In genomic region chr6:41464481-41464880, GRCh38 we compare ENCODE assay signal across 25 cellular contexts.
A peak's percentile ranks its signal among the peaks of the same experiment; 100 is the strongest.
DNase-seq lines count a peak whose midpoint lies in the region; ATAC-seq and TF ChIP-seq lines count a peak whose summit lies in the region.
"Had no signal": no experiment of that assay in that cellular context is flagged by ENCODE, and none has a peak within 500 bp of the region (broad histone marks: within the 10 kb centered on the region; RNA-seq: fewer than 3 reads in every experiment).

No MANE protein-coding gene starts in this region.

- peaks cover 18% of the 10 kb centered on the region for H3K4me1 Mint-ChIP-seq in HFFc6 (ENCODE audit: low read depth)
- no peaks in the 10 kb centered on the region for H3K4me1 Mint-ChIP-seq in activated naive CD4-positive, alpha-beta T cell treated with anti-CD3 and anti-CD28 coated beads for 36 hours (ENCODE audit: low read depth)
- H3K4me1 Mint-ChIP-seq: activated naive CD8-positive, alpha-beta T cell treated with anti-CD3 and anti-CD28 coated beads for 36 hours had no signal

- H3K4me3 ChIP-seq in RWPE2 (ENCODE audit: severe bottlenecking): no peak overlapping the region
- H3K4me3 ChIP-seq: BLaER1 treated with 17β-estradiol and CSF1 and Interleukin-3, amounts not matched to agents 10 nM and 100 nM; left lung; spleen; tibial artery had no signal

- H3K4me1 ChIP-seq in RWPE2 (ENCODE audit: insufficient read depth, poor library complexity, severe bottlenecking): no peaks in the 10 kb centered on the region
- H3K4me1 ChIP-seq: left lung, tibial artery had no signal

- H3K9me3 Mint-ChIP-seq in HFFc6: no peaks in the 10 kb centered on the region
- H3K9me3 Mint-ChIP-seq in activated naive CD4-positive, alpha-beta T cell treated with anti-CD3 and anti-CD28 coated beads for 36 hours: no peaks in the 10 kb centered on the region
- H3K9me3 Mint-ChIP-seq: activated naive CD8-positive, alpha-beta T cell treated with anti-CD3 and anti-CD28 coated beads for 36 hours; naive thymus-derived CD8-positive, alpha-beta T cell had no signal

- peak; percentile 22 for DNase-seq in ACHN
- peak; percentile 10 for DNase-seq in HFFc6
- DNase-seq in RWPE2 (ENCODE audit: low spot score): no peak
- peak; percentile 55 for DNase-seq in hepatic stellate cell (ENCODE audit: low spot score)
- DNase-seq in activated naive CD4-positive, alpha-beta T cell treated with anti-CD3 and anti-CD28 coated beads for 36 hours: no peak
- DNase-seq in hypothalamus (lab: John Stamatoyannopoulos, UW): no peak
- DNase-seq in DMS79 (lab: John Stamatoyannopoulos, UW): no peak
- DNase-seq: activated CD4-positive, alpha-beta T cell treated with anti-CD3 and anti-CD28 coated beads, Interleukin-2, amount 50 U/mL, for 1 hour; activated naive CD8-positive, alpha-beta T cell treated with anti-CD3 and anti-CD28 coated beads for 36 hours; effector CD8-positive, alpha-beta T cell; head of caudate nucleus; left lung; naive thymus-derived CD8-positive, alpha-beta T cell; NCI-H1436; NCI-H2107; NCI-H510A; SK-N-SH; spleen; stimulated activated CD4-positive, alpha-beta T cell treated with anti-CD3 and anti-CD28 coated beads, Interleukin-4, amount 100 ng/mL, for 24 hours; stimulated activated naive CD8-positive, alpha-beta T cell treated with anti-CD3 and anti-CD28 coated beads, Interleukin-15, Interleukin-2, amounts not matched to agents 100 U/mL and 50 U/mL, for 24 hours; WERI-Rb-1 had no signal

- peak overlapping the region; percentile 17; the same call in 1 of the 2 replicates for H3K27ac Mint-ChIP-seq in HFFc6
- no peak overlapping the region for H3K27ac Mint-ChIP-seq in activated naive CD4-positive, alpha-beta T cell treated with anti-CD3 and anti-CD28 coated beads for 36 hours
- H3K27ac Mint-ChIP-seq: activated naive CD8-positive, alpha-beta T cell treated with anti-CD3 and anti-CD28 coated beads for 36 hours; naive thymus-derived CD8-positive, alpha-beta T cell had no signal

- TF ChIP-seq CTCF in HFFc6 (IDR thresholded peaks at IDR 0.05) (no peak), RWPE2 (IDR thresholded peaks at IDR 0.05; ENCODE audit: poor library complexity, severe bottlenecking) (no peak)

- H3K27me3 Mint-ChIP-seq in HFFc6 (ENCODE audit: insufficient read depth): peaks cover 13% of the 10 kb centered on the region
- H3K27me3 Mint-ChIP-seq in activated naive CD4-positive, alpha-beta T cell treated with anti-CD3 and anti-CD28 coated beads for 36 hours (ENCODE audit: low read depth): peaks cover 40% of the 10 kb centered on the region

- in situ Hi-C loops in ACHN (cut with HindIII; ENCODE audit: low pct_ligation_motif_present, low pct_unique_long_range_greater_than_20kb, low sequenced_read_pairs): no loop called here

- CTCF ChIA-PET in activated naive CD4-positive, alpha-beta T cell treated with anti-CD3 and anti-CD28 coated beads for 36 hours (lab: Charles Lee): interaction anchor here (1.0 kb wide), 1 partner anchor 16 kb away, joined by 4 read pairs; no protein-coding TSS in a partner anchor

- no peak overlapping the region for H3K4me3 Mint-ChIP-seq in HFFc6
- H3K4me3 Mint-ChIP-seq in activated naive CD4-positive, alpha-beta T cell treated with anti-CD3 and anti-CD28 coated beads for 36 hours: no peak overlapping the region
- H3K4me3 Mint-ChIP-seq: activated naive CD8-positive, alpha-beta T cell treated with anti-CD3 and anti-CD28 coated beads for 36 hours; naive thymus-derived CD8-positive, alpha-beta T cell had no signal

- H3K36me3 ChIP-seq in RWPE2 (ENCODE audit: low read depth): no peaks in the 10 kb centered on the region
- H3K36me3 ChIP-seq: BLaER1 treated with 17β-estradiol and CSF1 and Interleukin-3, amounts not matched to agents 10 nM and 100 nM; left lung; spleen; tibial artery; WERI-Rb-1 had no signal

- H3K27ac ChIP-seq in RWPE2 (ENCODE audit: poor library complexity, severe bottlenecking): no peak overlapping the region
- H3K27ac ChIP-seq: BLaER1 treated with 17β-estradiol and CSF1 and Interleukin-3, amounts not matched to agents 10 nM and 100 nM; left lung; spleen; tibial artery had no signal

- no peaks in the 10 kb centered on the region for H3K36me3 Mint-ChIP-seq in HFFc6 (ENCODE audit: low read depth)
- H3K36me3 Mint-ChIP-seq in activated naive CD4-positive, alpha-beta T cell treated with anti-CD3 and anti-CD28 coated beads for 36 hours (ENCODE audit: low read depth): no peaks in the 10 kb centered on the region
- H3K36me3 Mint-ChIP-seq: activated naive CD8-positive, alpha-beta T cell treated with anti-CD3 and anti-CD28 coated beads for 36 hours; naive thymus-derived CD8-positive, alpha-beta T cell had no signal

- H3K27me3 ChIP-seq in RWPE2 (ENCODE audit: insufficient read depth, poor library complexity, severe bottlenecking): peaks cover 3% of the 10 kb centered on the region

- intact Hi-C loops in activated naive CD4-positive, alpha-beta T cell treated with anti-CD3 and anti-CD28 coated beads for 36 hours (cut with micrococcal nuclease): no loop called here

- ATAC-seq in RWPE2 (ENCODE audit: low read depth) (peak; percentile 37; the same call in 1 of the 3 replicates), HG03442 (IDR thresholded peaks at IDR 0.05; ENCODE audit: unreplicated experiment) (no peak)
- ATAC-seq: left lung; naive thymus-derived CD8-positive, alpha-beta T cell; Panc1; stimulated activated naive CD8-positive, alpha-beta T cell treated with anti-CD3 and anti-CD28 coated beads, Interleukin-15, Interleukin-2, amounts not matched to agents 100 U/mL and 50 U/mL, for 24 hours had no signal

- H3K9me3 ChIP-seq in RWPE2 (ENCODE audit: severe bottlenecking): no peaks in the 10 kb centered on the region
- H3K9me3 ChIP-seq: BLaER1 treated with 17β-estradiol and CSF1 and Interleukin-3, amounts not matched to agents 10 nM and 100 nM; left lung; SK-N-SH; spleen; tibial artery had no signal

Comparison
In these comparisons a context has a peak if more than half of its experiments do, and no peak if none do; other contexts are left out.
1. DNase-seq: peak in ACHN (single experiment), HFFc6 (single experiment) and hepatic stellate cell (single experiment); none in RWPE2 (single experiment), activated naive CD4-positive, alpha-beta T cell treated with anti-CD3 and anti-CD28 coated beads for 36 hours (single experiment), hypothalamus (0 of 51) and DMS79 (single experiment).